Comparison of ENCODE assay signal across 23 cellular contexts in the genomic region with DNA sequence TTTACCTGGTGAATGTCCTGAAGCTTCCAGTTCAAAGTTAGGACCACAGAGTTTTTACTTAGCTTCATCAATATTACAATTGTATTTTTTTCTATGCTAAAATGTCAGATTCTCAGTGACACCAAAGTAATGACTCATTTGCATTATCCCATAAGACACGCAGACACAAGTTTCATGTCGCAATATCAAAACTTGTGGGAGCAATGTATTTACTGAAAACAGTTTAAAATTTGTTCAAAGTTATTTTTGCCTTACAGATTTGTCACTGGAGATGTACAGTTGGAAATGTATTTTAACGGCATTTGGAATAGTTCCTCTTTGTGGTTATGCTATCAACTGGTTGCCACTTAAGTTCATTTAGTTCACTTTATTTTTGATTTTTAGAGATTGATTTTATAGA. TPM values are rescaled to one million over a fixed set of nuclear protein-coding genes. Genes with fewer than 3 reads are reported as not detected.
DNase-seq lines count a peak whose midpoint lies in the region; FAIRE-seq and TF ChIP-seq lines count a peak whose summit lies in the region.
"Had no signal": no experiment of that assay in that cellular context is flagged by ENCODE, and none has a peak within 500 bp of the region (broad histone marks: within the 10 kb centered on the region; RNA-seq: fewer than 3 reads in every experiment).

No MANE protein-coding gene starts in this region.

- peaks cover 8% of the 10 kb centered on the region for H3K27me3 ChIP-seq in smooth muscle cell (ENCODE audit: low read depth)
- H3K27me3 ChIP-seq: colonic mucosa, tibial nerve had no signal

- DNase-seq in KBM-7 (peak; percentile 56), OCI-M1 (lab: John Stamatoyannopoulos, UW) (peak; percentile 41), cardiac fibroblast (ENCODE audit: low read depth in 2 of 2) (peak; percentile 17 to 48), smooth muscle cell (lab: John Stamatoyannopoulos, UW; ENCODE audit: unreplicated experiment) (no peak), kidney (no peak), NCI-H1694 (lab: John Stamatoyannopoulos, UW) (no peak)
- DNase-seq in activated CD4-positive, alpha-beta T cell treated with anti-CD3 and anti-CD28 coated beads, Interleukin-2, amount 50 U/mL, for 48 hours, result no peak
- DNase-seq: activated naive CD4-positive, alpha-beta T cell treated with Interleukin-2 at 50 U/mL for 16 hours; activated T-cell treated with anti-CD3 and anti-CD28 coated beads for 4 hours; BE2C; colonic mucosa; glutamatergic neuron; GOT3; KG1; NCI-H1436; NCI-H345; NK-92 treated with Interleukin-12 subunit alpha and Interleukin-12 subunit beta, amount 100 ng/mL, for 24 hours; stimulated activated CD4-positive, alpha-beta T cell treated with anti-CD3 and anti-CD28 coated beads, Interleukin-12 subunit alpha, Interleukin-12 subunit beta, amount 100 ng/mL, for 4 hours; stimulated activated naive CD4-positive, alpha-beta T cell had no signal

- peak overlapping the region; percentile 27 for H3K4me2 ChIP-seq in smooth muscle cell

- no peak overlapping the region for H3K9ac ChIP-seq in smooth muscle cell (ENCODE audit: low read depth)
- no peak overlapping the region for H3K9ac ChIP-seq in kidney (ENCODE audit: low read length in 2 of 2)

- H3K27ac ChIP-seq in smooth muscle cell (ENCODE audit: low read depth) (no peak overlapping the region), kidney (ENCODE audit: low read depth in 2 of 2, low read length in 2 of 2) (no peak overlapping the region)
- H3K27ac ChIP-seq: colonic mucosa, prostate gland, tibial nerve had no signal

- peaks cover 5% of the 10 kb centered on the region for H3K4me1 ChIP-seq in smooth muscle cell (ENCODE audit: low read depth)
- no peaks in the 10 kb centered on the region for H3K4me1 ChIP-seq in kidney (ENCODE audit: control insufficient read depth in 1 of 2, insufficient read depth in 1 of 2, low read depth in 1 of 2, low read length in 2 of 2)
- H3K4me1 ChIP-seq: BE2C, colonic mucosa, prostate gland, tibial nerve had no signal

- H3K36me3 ChIP-seq in smooth muscle cell (ENCODE audit: low read depth) (no peaks in the 10 kb centered on the region), kidney (ENCODE audit: control insufficient read depth in 1 of 2, insufficient read depth in 2 of 2, low read length in 2 of 2) (no peaks in the 10 kb centered on the region)
- H3K36me3 ChIP-seq: BE2C, colonic mucosa, prostate gland, tibial nerve had no signal

- H3K4me3 ChIP-seq in cardiac fibroblast (replicated peaks in 1 of 2; ENCODE audit: low read depth in 2 of 2, low read length in 2 of 2) (no peak overlapping the region), smooth muscle cell (no peak overlapping the region), kidney (ENCODE audit: low read length in 2 of 2) (no peak overlapping the region)
- H3K4me3 ChIP-seq: colonic mucosa, prostate gland, tibial nerve had no signal

- no peak overlapping the region for H2AFZ ChIP-seq in smooth muscle cell (ENCODE audit: low read depth)

- H3K9me3 ChIP-seq in smooth muscle cell (replicated peaks; ENCODE audit: low read depth) (no peaks in the 10 kb centered on the region), kidney (ENCODE audit: control insufficient read depth in 1 of 2, low read length in 2 of 2) (no peaks in the 10 kb centered on the region)
- H3K9me3 ChIP-seq: BE2C, colonic mucosa, prostate gland, tibial nerve had no signal

- no peaks in the 10 kb centered on the region for H3F3A ChIP-seq in smooth muscle cell (ENCODE audit: low read depth)

- no peaks in the 10 kb centered on the region for H4K20me1 ChIP-seq in smooth muscle cell (ENCODE audit: low read depth)

- 47% methylated on average over 3 of the region's 3 CpGs for WGBS in smooth muscle cell (ENCODE audit: low lambda C conversion rate)

- TF ChIP-seq CTCF in cardiac fibroblast (IDR thresholded peaks at IDR 0.05; ENCODE audit: low read depth, low read length) (no peak), smooth muscle cell (IDR thresholded peaks at IDR 0.05; ENCODE audit: borderline replicate concordance, insufficient read depth, poor library complexity, severe bottlenecking) (no peak), kidney (IDR thresholded peaks at IDR 0.05; ENCODE audit: borderline replicate concordance, extremely low read depth, insufficient read depth) (no peak)

- no peaks in the 10 kb centered on the region for H3K79me2 ChIP-seq in smooth muscle cell (ENCODE audit: low read depth)

- FAIRE-seq in kidney (lab: Jason Lieb, UNC), result no peak
- FAIRE-seq: astrocyte, endothelial cell of umbilical vein had no signal

- intact Hi-C loops in kidney (cut with DNase I), result no loop called here

- in situ Hi-C loops in KBM-7 (cut with MboI; ENCODE audit: low pct_unique_long_range_greater_than_20kb, low sequenced_read_pairs), result no loop called here

RNA-seq across cellular contexts. Expression of gene DAP, which starts 36.2 kb away (rescaled TPM):
- total RNA-seq in smooth muscle cell (52.3 and 63.7 TPM in 2 replicates), kidney (133 TPM)
- polyA plus RNA-seq in smooth muscle cell (160 and 190 TPM in 2 replicates), kidney (ENCODE audit: insufficient read depth, low read depth, low replicate concordance) (123 TPM)

Comparison
In these comparisons a context has a peak if more than half of its experiments do, and no peak if none do; other contexts are left out.
1. DNase-seq: peak in KBM-7 (single experiment), OCI-M1 (single experiment) and cardiac fibroblast (2 of 2); none in smooth muscle cell (single experiment), kidney (single experiment), activated CD4-positive, alpha-beta T cell treated with anti-CD3 and anti-CD28 coated beads, Interleukin-2, amount 50 U/mL, for 48 hours (0 of 2) and NCI-H1694 (single experiment).